8 cellular contexts compared by ENCODE assay signal in genomic region chrX:119398974-119399771, GRCh38. TPM values are rescaled to one million over a fixed set of nuclear protein-coding genes. Genes with fewer than 3 reads are reported as not detected.
DNase-seq lines count a peak whose midpoint lies in the region; ATAC-seq, FAIRE-seq and TF ChIP-seq lines count a peak whose summit lies in the region.

Gene SLC25A43 (plus strand): TSS chrX:119399336. CDS start chrX:119399404, 68 bp downstream.

- no peak within 1 kb of the TSS for H3K27ac ChIP-seq in SK-N-SH (ENCODE audit: low read depth in 2 of 2, low read length in 1 of 2)
- peak within 1 kb of the TSS; percentile 74 for H3K27ac ChIP-seq in K562 (ENCODE audit: extremely low read depth, low read depth, low read length)
- no peak within 1 kb of the TSS for H3K27ac ChIP-seq in iPS-18a (ENCODE audit: low read length)
- peak within 1 kb of the TSS; percentile 58 to 96 (median 91) for H3K27ac ChIP-seq in skin epidermis

- no peaks in the 10 kb centered on the region for H3K9me1 ChIP-seq in K562 (ENCODE audit: control insufficient read depth, insufficient read depth, low read length)

- CTCF ChIA-PET in BJ (lab: Yijun Ruan, JAX) = no interaction called here
- CTCF ChIA-PET in SK-N-SH (lab: Yijun Ruan, JAX) = no interaction called here
- CTCF ChIA-PET in K562 (lab: Yijun Ruan, JAX; ENCODE audit: low intra/inter-chr PET ratio) = no interaction called here

- no peaks in the 10 kb centered on the region for H3K9me2 ChIP-seq in SK-N-SH

- H2AFZ ChIP-seq in SK-N-SH (ENCODE audit: low read depth) = peak within 1 kb of the TSS; percentile 96
- H2AFZ ChIP-seq in K562 (ENCODE audit: low read depth, low read length) = peak within 1 kb of the TSS; percentile 80

- WGBS in SK-N-SH (ENCODE audit: low lambda C conversion rate) = 3% methylated on average over 9 of the region's 77 CpGs
- 10% methylated on average over 18 of the region's 77 CpGs for WGBS in K562 (ENCODE audit: insufficient coverage, low coverage, missing lambda C conversion rate)

- H3K4me2 ChIP-seq in SK-N-SH (peak within 1 kb of the TSS; percentile 74), K562 (ENCODE audit: insufficient read depth, low read length) (peak within 1 kb of the TSS; percentile 76)

- H3K79me2 ChIP-seq in SK-N-SH (ENCODE audit: insufficient read depth) (peaks cover 11% of the 10 kb centered on the region; the same call in 1 of the 2 replicates), K562 (ENCODE audit: control insufficient read depth, insufficient read depth, low read length) (0 out of 3 replicates have a peak, but pooled peaks cover 3% of the 10 kb centered on the region)

- H3K4me3 ChIP-seq in BJ (ENCODE audit: low read depth, low read length) = peak within 1 kb of the TSS; percentile 67
- peak within 1 kb of the TSS; percentile 51 to 64 for H3K4me3 ChIP-seq in SK-N-SH (ENCODE audit: low read depth in 2 of 2, low read length in 1 of 2)
- H3K4me3 ChIP-seq in K562 = peak within 1 kb of the TSS; percentile 47
- peak within 1 kb of the TSS; percentile 42 for H3K4me3 ChIP-seq in iPS-18a (ENCODE audit: low read length)
- H3K4me3 ChIP-seq in skin epidermis = peak within 1 kb of the TSS; percentile 42 to 70 (median 61)

- no TSS peak for BruUV-seq in K562 (replicated peaks; lab: Mats Ljungman, UMichigan)

- no peaks in the 10 kb centered on the region for H3F3A ChIP-seq in SK-N-SH (replicated peaks; ENCODE audit: insufficient read depth)

- POLR2A ChIA-PET in BJ (lab: Charles Lee) = interaction anchor here (0.6 kb wide), 2 partner anchors 113 to 390 kb away, joined by 3 read pairs; no protein-coding TSS in a partner anchor
- POLR2A ChIA-PET in SK-N-SH (lab: Yijun Ruan, JAX) = no interaction called here
- POLR2A ChIA-PET in K562 (lab: Yijun Ruan, JAX) = interaction anchor here (0.8 kb wide), 2 partner anchors 55 to 392 kb away, joined by 3 to 5 read pairs; partner anchors contain the start of gene RPL39

- TF ChIP-seq EP300 in SK-N-SH (IDR thresholded peaks at IDR 0.05; ENCODE audit: borderline replicate concordance in 1 of 2, low read depth in 1 of 2, low read length in 1 of 2) (no peak), K562 (IDR thresholded peaks at IDR 0.05; ENCODE audit: low read length) (no peak)

- H3K27me3 ChIP-seq in BJ (ENCODE audit: control insufficient read depth, insufficient read depth, low read length) = no peaks in the 10 kb centered on the region
- H3K27me3 ChIP-seq in SK-N-SH (ENCODE audit: insufficient read depth) = peaks cover 5% of the 10 kb centered on the region; the same call in 1 of the 2 replicates
- H3K27me3 ChIP-seq in K562 (ENCODE audit: control insufficient read depth in 2 of 2, insufficient read depth in 2 of 2, low read length in 2 of 2) = no peaks in the 10 kb centered on the region
- H3K27me3 ChIP-seq in iPS-18a (ENCODE audit: control insufficient read depth, insufficient read depth, low read length) = peaks cover 24% of the 10 kb centered on the region

- FAIRE-seq in K562 (lab: Jason Lieb, UNC) = no peak

- ATAC-seq in GM19035 (IDR thresholded peaks at IDR 0.05; ENCODE audit: unreplicated experiment) (peak; percentile 92), HG03139 (IDR thresholded peaks at IDR 0.05; ENCODE audit: unreplicated experiment) (peak; percentile 84), K562 (peak; percentile 93)

- H3K4me1 ChIP-seq in SK-N-SH (ENCODE audit: control insufficient read depth in 1 of 2, insufficient read depth in 2 of 2, low read depth in 1 of 2, low read length in 1 of 2) (no peaks in the 10 kb centered on the region), K562 (replicated peaks in 1 of 2; ENCODE audit: control insufficient read depth in 2 of 2, insufficient read depth in 2 of 2, low read length in 2 of 2) (peaks cover 11% of the 10 kb centered on the region in 2 experiments; a peak in 4 of 5 replicates), iPS-18a (ENCODE audit: control insufficient read depth, low read depth, low read length) (no peaks in the 10 kb centered on the region)

- H3K9ac ChIP-seq in SK-N-SH (peak within 1 kb of the TSS; percentile 73), K562 (ENCODE audit: insufficient read depth in 1 of 2, low read depth in 2 of 2, low read length in 2 of 2) (peak within 1 kb of the TSS; percentile 59 to 91), iPS-18a (ENCODE audit: low read length) (peak within 1 kb of the TSS; percentile 17)

- TF ChIP-seq RAD21 in SK-N-SH (IDR thresholded peaks at IDR 0.05; ENCODE audit: low read length) = no peak
- TF ChIP-seq RAD21 in K562 (CRISPR knock-in tag; conservative IDR thresholded peaks at IDR 0.05 in 1 of 2, IDR thresholded peaks at IDR 0.05 in 1 of 2) = no peak

- no peaks in the 10 kb centered on the region for H4K20me1 ChIP-seq in SK-N-SH (ENCODE audit: insufficient read depth)
- no peaks in the 10 kb centered on the region for H4K20me1 ChIP-seq in K562 (replicated peaks; ENCODE audit: control insufficient read depth, insufficient read depth, low read length)

- no peak for TF ChIP-seq CTCF in BJ (IDR thresholded peaks at IDR 0.05; ENCODE audit: insufficient read depth, low read depth, low read length)
- TF ChIP-seq CTCF in SK-N-SH (IDR thresholded peaks at IDR 0.05) = no peak
- no peak for TF ChIP-seq CTCF in K562 (IDR thresholded peaks at IDR 0.05 in 2 of 3, conservative IDR thresholded peaks at IDR 0.05 in 1 of 3; ENCODE audit: insufficient read depth in 2 of 3, low read depth in 1 of 3, low read length in 3 of 3)

- in situ Hi-C loops in K562 (cut with MboI) = no loop called here

- no peak for DNase-seq in BJ (ENCODE audit: low read depth)
- DNase-seq in SK-N-SH = peak; percentile 69
- DNase-seq in K562 (ENCODE audit: extremely low read depth in 1 of 4, low spot score in 3 of 4) = peak; percentile 51 to 86 (median 80)
- no peak for DNase-seq in NCI-H187 (lab: John Stamatoyannopoulos, UW)

- intact Hi-C loops in K562 (cut with micrococcal nuclease) = no loop called here

- peak; percentile 41; the same call in 1 of the 2 replicates for TF ChIP-seq POLR2A in K562 (conservative IDR thresholded peaks at IDR 0.05)

- no peaks in the 10 kb centered on the region for H3K9me3 ChIP-seq in SK-N-SH
- no peaks in the 10 kb centered on the region for H3K9me3 ChIP-seq in K562 (replicated peaks; ENCODE audit: control insufficient read depth, insufficient read depth, low read depth, low read length)
- H3K9me3 ChIP-seq in iPS-18a (ENCODE audit: control insufficient read depth, low read depth, low read length) = peaks cover 10% of the 10 kb centered on the region

- H3K36me3 ChIP-seq in BJ (ENCODE audit: control insufficient read depth, insufficient read depth, low read length) (no peaks in the 10 kb centered on the region), SK-N-SH (replicated peaks in 1 of 2; ENCODE audit: control insufficient read depth in 1 of 2, insufficient read depth in 2 of 2, low read length in 1 of 2) (no peaks in the 10 kb centered on the region), K562 (ENCODE audit: control insufficient read depth, insufficient read depth, low read length) (no peaks in the 10 kb centered on the region), iPS-18a (ENCODE audit: control insufficient read depth, low read depth, low read length) (no peaks in the 10 kb centered on the region)

TF ChIP-seq in SK-N-SH, 30 proteins besides CTCF, POLR2A, EP300 and RAD21 (continues in another document):
- TF ChIP-seq IRF3 (IDR thresholded peaks at IDR 0.05; ENCODE audit: low read depth, low read length) (no peak), POLR2AphosphoS5 (IDR thresholded peaks at IDR 0.05; ENCODE audit: low read depth, low read length) (no peak)

TF ChIP-seq in K562, 482 proteins besides CTCF, POLR2A, EP300 and RAD21 (continues in another document):
- no peak for TF ChIP-seq KLF16 (IDR thresholded peaks at IDR 0.05)
- TF ChIP-seq HINFP (tag; conservative IDR thresholded peaks at IDR 0.05; ENCODE audit: low read depth) = no peak
- no peak for TF ChIP-seq TAF7 (tag; IDR thresholded peaks at IDR 0.05)
- no peak for TF ChIP-seq STAT5A (IDR thresholded peaks at IDR 0.05; ENCODE audit: borderline replicate concordance, low read length)
- no peak for TF ChIP-seq ZNF583 (CRISPR knock-in tag; IDR thresholded peaks at IDR 0.05)
- TF ChIP-seq SMAD1 (IDR thresholded peaks at IDR 0.05; ENCODE audit: low read depth, low read length, partially characterized antibody) = no peak
- TF ChIP-seq FOXJ2 (tag; IDR thresholded peaks at IDR 0.05) = no peak

RNA-seq across cellular contexts. Expression of gene SLC25A43, which starts in this region (rescaled TPM):
- polyA plus RNA-seq in BJ (2011; rRNA removed) = 13.5 and 13.6 TPM in 2 replicates
- polyA minus RNA-seq in BJ (2011; rRNA and poly(A)+ RNA removed) = 5.3 and 7.4 TPM in 2 replicates
- 7.5 and 13.2 TPM in 2 replicates for polyA plus RNA-seq in SK-N-SH (2012; rRNA removed)
- 17.8 TPM in 2 replicates for polyA plus RNA-seq in SK-N-SH (2012; cell fraction: cytosol; rRNA removed)
- 6.0 and 8.5 TPM in 2 replicates for polyA plus RNA-seq in SK-N-SH (2012; cell fraction: nucleus; rRNA removed)
- 2.7 and 4.8 TPM in 2 replicates for total RNA-seq in K562 (2011; cell fraction: chromatin; rRNA removed; ENCODE audit: low replicate concordance)
- 1.8 and 2.2 TPM in 2 replicates for total RNA-seq in K562 (2011; cell fraction: nucleolus; rRNA removed)
- 3.0 and 3.7 TPM in 2 replicates for total RNA-seq in K562 (2011; cell fraction: nucleoplasm; rRNA removed)
- 4.0 and 5.4 TPM in 2 replicates for total RNA-seq in K562 (2014; rRNA removed)
- 5.1 and 5.7 TPM in 2 replicates for total RNA-seq in K562 (2014; rRNA removed; fragmentation: Illumina TruSeq; extraction: Trizol)
- 4.4 and 5.0 TPM in 2 replicates for total RNA-seq in K562 (2015; rRNA removed; fragmentation: Illumina TruSeq; extraction: Trizol)
- total RNA-seq in K562 (2021) = 4.8 and 5.8 TPM in 2 replicates
- 3.2 and 3.6 TPM in 2 replicates for polyA plus RNA-seq in K562 (2011; rRNA removed)
- polyA plus RNA-seq in K562 (2011; cell fraction: cytosol; rRNA removed) = 3.0 and 3.3 TPM in 2 replicates
- polyA plus RNA-seq in K562 (2011; cell fraction: nucleus; rRNA removed) = 2.2 and 2.3 TPM in 2 replicates
- 6.8 and 11.2 TPM in 2 replicates for polyA plus RNA-seq in K562 (2012)
- 6.6 and 8.4 TPM in 2 replicates for polyA plus RNA-seq in K562 (2014; fragmentation: Illumina TruSeq; extraction: Trizol)
- 1 to 10 TPM; 1.3 to 2.2 TPM for polyA plus RNA-seq in K562 (2014; fragmentation: Nextera tagmentation; extraction: Ambion mirVana)
- polyA plus RNA-seq in K562 (2014; rRNA removed) = 2.9 and 4.1 TPM in 2 replicates
- 1.8 and 1.9 TPM in 2 replicates for polyA minus RNA-seq in K562 (2011; rRNA and poly(A)+ RNA removed)
- 1.4 and 1.6 TPM in 2 replicates for polyA minus RNA-seq in K562 (2011; cell fraction: cytosol; rRNA and poly(A)+ RNA removed)
- 1.2 and 1.3 TPM in 2 replicates for polyA minus RNA-seq in K562 (2011; cell fraction: nucleus; rRNA and poly(A)+ RNA removed)

Comparison
In these comparisons a context has a peak if more than half of its experiments do, and no peak if none do; other contexts are left out.
1. DNase-seq: peak in SK-N-SH (single experiment) and K562 (4 of 4); none in BJ (single experiment) and NCI-H187 (0 of 2).
2. H3K27ac ChIP-seq: peak in K562 (single experiment) and skin epidermis (21 of 21); none in SK-N-SH (0 of 2) and iPS-18a (single experiment).
3. H3K9ac ChIP-seq: peak in every context shown above with its lines; median percentile 75 in K562; 73 in SK-N-SH; 17 in iPS-18a.
4. Peak in every context shown above with its lines, with median percentiles within 50 percentile points of each other: H3K4me3 ChIP-seq and ATAC-seq.